Comparison of ENCODE assay signal across 29 cellular contexts in the genomic region with DNA sequence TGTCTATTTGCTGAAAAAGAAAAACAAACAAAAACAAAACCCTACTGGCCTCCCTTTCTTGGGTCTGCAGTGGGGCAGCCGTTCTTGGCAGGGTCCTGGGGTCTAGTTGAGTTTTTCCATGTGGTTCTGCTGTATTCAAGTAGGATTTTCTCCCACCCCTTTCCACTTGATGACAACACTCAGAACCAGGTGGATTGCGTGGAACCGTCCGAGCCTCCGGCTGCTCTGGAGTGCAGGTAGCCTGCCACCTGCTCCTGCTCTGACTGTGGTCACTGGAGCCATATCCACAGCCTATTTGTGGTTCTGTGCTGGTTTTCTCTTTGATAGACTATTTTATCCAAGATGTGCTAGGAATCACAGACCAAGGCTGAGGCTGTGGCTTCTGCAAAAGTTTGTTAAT.
"Had no signal": no experiment of that assay in that cellular context is flagged by ENCODE, and none has a peak within 500 bp of the region (broad histone marks: within the 10 kb centered on the region; RNA-seq: fewer than 3 reads in every experiment).

No MANE protein-coding gene starts in this region.

- DNase-seq: activated CD4-positive, alpha-beta T cell treated with anti-CD3 and anti-CD28 coated beads for 1 hour; activated CD4-positive, alpha-beta T cell treated with anti-CD3 and anti-CD28 coated beads, Interleukin-2, amount 50 U/mL, for 1 hour; activated CD8-positive, alpha-beta memory T cell treated with anti-CD3 and anti-CD28 coated beads, Interleukin-2, amount 50 U/mL, for 4 hours; activated naive CD4-positive, alpha-beta T cell treated with Interleukin-2 at 50 U/mL for 16 hours; activated naive CD8-positive, alpha-beta T cell treated with anti-CD3 and anti-CD28 coated beads, Interleukin-2, amount 50 U/mL, for 24 hours; activated T-cell treated with anti-CD3 and anti-CD28 coated beads, Interleukin-2, amount 50 U/mL, for 24 hours; caudate nucleus; effector memory CD8-positive, alpha-beta T cell; glutamatergic neuron; immature natural killer cell; kidney glomerular epithelial cell; left ventricle myocardium inferior; sigmoid colon; stimulated activated CD4-positive, alpha-beta T cell treated with anti-CD3 and anti-CD28 coated beads, Interleukin-4, amount 100 ng/mL, for 1 hour; stimulated activated naive CD4-positive, alpha-beta T cell; T-helper 1 cell; T-helper 9 cell had no signal

- H3K4me3 Mint-ChIP-seq: activated naive CD8-positive, alpha-beta T cell treated with anti-CD3 and anti-CD28 coated beads, Interleukin-2, amount 50 U/mL, for 24 hours; activated T-cell treated with anti-CD3 and anti-CD28 coated beads, Interleukin-2, amount 50 U/mL, for 24 hours; activated T-helper 17 cell treated with anti-CD3 and anti-CD28 coated beads, Interleukin-2, amount 50 U/mL, for 72 hours; brain; effector memory CD8-positive, alpha-beta T cell; immature natural killer cell; nephron had no signal

- ATAC-seq: activated naive CD8-positive, alpha-beta T cell treated with anti-CD3 and anti-CD28 coated beads, Interleukin-2, amount 50 U/mL, for 24 hours; activated T-helper 17 cell treated with anti-CD3 and anti-CD28 coated beads, Interleukin-2, amount 50 U/mL, for 72 hours; effector memory CD8-positive, alpha-beta T cell had no signal

- H3K27ac Mint-ChIP-seq: activated naive CD8-positive, alpha-beta T cell treated with anti-CD3 and anti-CD28 coated beads, Interleukin-2, amount 50 U/mL, for 24 hours; activated T-cell treated with anti-CD3 and anti-CD28 coated beads, Interleukin-2, amount 50 U/mL, for 24 hours; activated T-helper 17 cell treated with anti-CD3 and anti-CD28 coated beads, Interleukin-2, amount 50 U/mL, for 72 hours; brain; effector memory CD8-positive, alpha-beta T cell; immature natural killer cell; nephron had no signal

- H3K36me3 Mint-ChIP-seq: immature natural killer cell had no signal

- FAIRE-seq: colon, frontal cortex had no signal

- H3K79me2 ChIP-seq: hepatocyte, parathyroid adenoma had no signal

- H3K36me3 ChIP-seq: esophagus muscularis mucosa, left ventricle myocardium inferior, sigmoid colon, thoracic aorta, upper lobe of left lung had no signal

- H3K9me3 ChIP-seq: thoracic aorta, upper lobe of left lung had no signal

- H2AFZ ChIP-seq: hepatocyte, parathyroid adenoma had no signal

- H3K27me3 Mint-ChIP-seq: activated naive CD8-positive, alpha-beta T cell treated with anti-CD3 and anti-CD28 coated beads, Interleukin-2, amount 50 U/mL, for 24 hours; activated T-cell treated with anti-CD3 and anti-CD28 coated beads, Interleukin-2, amount 50 U/mL, for 24 hours; activated T-helper 17 cell treated with anti-CD3 and anti-CD28 coated beads, Interleukin-2, amount 50 U/mL, for 72 hours had no signal

- H3K4me1 Mint-ChIP-seq: activated T-helper 17 cell treated with anti-CD3 and anti-CD28 coated beads, Interleukin-2, amount 50 U/mL, for 72 hours; brain; immature natural killer cell; nephron had no signal

- H3K9ac ChIP-seq: parathyroid adenoma had no signal

- H3K4me2 ChIP-seq: hepatocyte, smooth muscle cell had no signal

- H3K4me1 ChIP-seq: parathyroid adenoma, upper lobe of left lung had no signal

- H3K4me3 ChIP-seq: dorsolateral prefrontal cortex, esophagus muscularis mucosa, hepatocyte, left ventricle myocardium inferior, sigmoid colon, smooth muscle cell, thoracic aorta, upper lobe of left lung had no signal

- H3K27me3 ChIP-seq: dorsolateral prefrontal cortex, esophagus muscularis mucosa, hepatocyte, sigmoid colon, upper lobe of left lung had no signal

- H3K9me3 Mint-ChIP-seq: activated naive CD8-positive, alpha-beta T cell treated with anti-CD3 and anti-CD28 coated beads, Interleukin-2, amount 50 U/mL, for 24 hours; activated T-cell treated with anti-CD3 and anti-CD28 coated beads, Interleukin-2, amount 50 U/mL, for 24 hours; activated T-helper 17 cell treated with anti-CD3 and anti-CD28 coated beads, Interleukin-2, amount 50 U/mL, for 72 hours; effector memory CD8-positive, alpha-beta T cell; immature natural killer cell had no signal

- H3K27ac ChIP-seq: esophagus muscularis mucosa, hepatocyte, left ventricle myocardium inferior, parathyroid adenoma, thoracic aorta, upper lobe of left lung had no signal
